1 cellular context compared by ENCODE assay signal in genomic region chr1:180863158-180863775, GRCh38.
TF ChIP-seq lines count a peak whose summit lies in the region.

No MANE protein-coding gene starts in this region.

TF ChIP-seq in SK-N-SH treated with all-trans-retinoic acid at 6 μM for 48 hours, 23 proteins besides CTCF, POLR2A, EP300 and RAD21 (continued from another document):
- TF ChIP-seq, protein P1, sequence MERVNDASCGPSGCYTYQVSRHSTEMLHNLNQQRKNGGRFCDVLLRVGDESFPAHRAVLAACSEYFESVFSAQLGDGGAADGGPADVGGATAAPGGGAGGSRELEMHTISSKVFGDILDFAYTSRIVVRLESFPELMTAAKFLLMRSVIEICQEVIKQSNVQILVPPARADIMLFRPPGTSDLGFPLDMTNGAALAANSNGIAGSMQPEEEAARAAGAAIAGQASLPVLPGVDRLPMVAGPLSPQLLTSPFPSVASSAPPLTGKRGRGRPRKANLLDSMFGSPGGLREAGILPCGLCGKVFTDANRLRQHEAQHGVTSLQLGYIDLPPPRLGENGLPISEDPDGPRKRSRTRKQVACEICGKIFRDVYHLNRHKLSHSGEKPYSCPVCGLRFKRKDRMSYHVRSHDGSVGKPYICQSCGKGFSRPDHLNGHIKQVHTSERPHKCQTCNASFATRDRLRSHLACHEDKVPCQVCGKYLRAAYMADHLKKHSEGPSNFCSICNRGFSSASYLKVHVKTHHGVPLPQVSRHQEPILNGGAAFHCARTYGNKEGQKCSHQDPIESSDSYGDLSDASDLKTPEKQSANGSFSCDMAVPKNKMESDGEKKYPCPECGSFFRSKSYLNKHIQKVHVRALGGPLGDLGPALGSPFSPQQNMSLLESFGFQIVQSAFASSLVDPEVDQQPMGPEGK (CRISPR knock-in tag; IDR thresholded peaks at IDR 0.05; ENCODE audit: borderline replicate concordance): no peak
- no peak for TF ChIP-seq CSDC2 (CRISPR knock-in tag; IDR thresholded peaks at IDR 0.05)
